In genomic region chr1:8443558-8444194, GRCh38 we compare ENCODE assay signal across 16 cellular contexts.
DNase-seq lines count a peak whose midpoint lies in the region; ATAC-seq, FAIRE-seq and TF ChIP-seq lines count a peak whose summit lies in the region.
"Had no signal": no experiment of that assay in that cellular context is flagged by ENCODE, and none has a peak within 500 bp of the region (broad histone marks: within the 10 kb centered on the region; RNA-seq: fewer than 3 reads in every experiment).

No MANE protein-coding gene starts in this region.

- H3K79me1 ChIP-seq in H1 (ENCODE audit: low read depth, low read length) = no peaks in the 10 kb centered on the region

- H3K9ac ChIP-seq in H1 (replicated peaks in 1 of 4; ENCODE audit: extremely low read depth in 1 of 4, low read depth in 3 of 4, low read length in 3 of 4) = no peak overlapping the region

- H3K9me3 Mint-ChIP-seq in naive B cell = peaks cover 0 to 7% (median 2%) of the 10 kb centered on the region in 7 donors
- H3K9me3 Mint-ChIP-seq in activated CD4-positive, alpha-beta memory T cell treated with anti-CD3 and anti-CD28 coated beads for 36 hours = no peaks in the 10 kb centered on the region

- H2AK5ac ChIP-seq in H1 (ENCODE audit: low read depth, low read length) = 0 out of 2 replicates have a peak overlapping the region, but pooled peaks have one; percentile 9

- H3K23me2 ChIP-seq in H1 (ENCODE audit: low read depth, low read length) = no peaks in the 10 kb centered on the region

- H2BK5ac ChIP-seq in H1 (ENCODE audit: low read depth, low read length) = peak overlapping the region; percentile 88; the same call in 1 of the 2 replicates

- no peak overlapping the region for H3K4me3 ChIP-seq in NB4 (ENCODE audit: low read depth, low read length)
- H3K4me3 ChIP-seq in H1 (ENCODE audit: extremely low read depth in 1 of 4, insufficient read depth in 2 of 4, low read depth in 3 of 4, low read length in 4 of 4) = no peak overlapping the region
- H3K4me3 ChIP-seq: colonic mucosa, SK-N-MC, stomach had no signal

- H4K8ac ChIP-seq in H1 (ENCODE audit: extremely low read depth, insufficient read depth, low read length) = no peak overlapping the region

- TF ChIP-seq CTCF in GM12873 (IDR thresholded peaks at IDR 0.05; ENCODE audit: insufficient read depth, low read depth, low read length, missing control alignments) (peak; percentile 7), NB4 (IDR thresholded peaks at IDR 0.05; ENCODE audit: low read depth, low read length) (peak; percentile 25), H1 (IDR thresholded peaks at IDR 0.05; ENCODE audit: control extremely low read depth in 1 of 3, insufficient read depth in 1 of 3, low read depth in 1 of 3, low read length in 3 of 3) (peak; percentile 62 to 73 (median 70))

- no peak overlapping the region for H2BK120ac ChIP-seq in H1 (replicated peaks; ENCODE audit: low read depth, low read length)

- H3K4me1 Mint-ChIP-seq in naive B cell = peaks cover 34 to 45% (median 40%) of the 10 kb centered on the region in 3 donors
- H3K4me1 Mint-ChIP-seq in activated CD4-positive, alpha-beta memory T cell treated with anti-CD3 and anti-CD28 coated beads for 36 hours (ENCODE audit: low read depth) = peaks cover 15% of the 10 kb centered on the region

- H2BK20ac ChIP-seq in H1 (ENCODE audit: low read length) = peak overlapping the region; percentile 6; the same call in 1 of the 2 replicates

- H3K4me3 Mint-ChIP-seq in naive B cell = no peak overlapping the region
- no peak overlapping the region for H3K4me3 Mint-ChIP-seq in activated CD4-positive, alpha-beta memory T cell treated with anti-CD3 and anti-CD28 coated beads for 36 hours
- H3K4me3 Mint-ChIP-seq: activated naive CD4-positive, alpha-beta T cell treated with anti-CD3 and anti-CD28 coated beads for 36 hours; memory B cell had no signal

- H3K36me3 Mint-ChIP-seq in naive B cell = peaks cover 18 to 23% of the 10 kb centered on the region in 2 donors
- peaks cover 4% of the 10 kb centered on the region for H3K36me3 Mint-ChIP-seq in activated CD4-positive, alpha-beta memory T cell treated with anti-CD3 and anti-CD28 coated beads for 36 hours

- TF ChIP-seq POLR2A in NB4 (IDR thresholded peaks at IDR 0.05; ENCODE audit: extremely low read depth, insufficient read length) (no peak), H1 (IDR thresholded peaks at IDR 0.05; ENCODE audit: control extremely low read depth in 1 of 2, low read depth in 2 of 2, low read length in 2 of 2) (no peak)

- POLR2A ChIA-PET in H1 (lab: Charles Lee; ENCODE audit: partially characterized antibody) = interaction anchor here (1.0 to 1.5 kb wide), 3 partner anchors 12 to 73 kb away, joined by 3 to 5 read pairs (median 5); no protein-coding TSS in a partner anchor
- POLR2A ChIA-PET in activated CD4-positive, alpha-beta memory T cell treated with anti-CD3 and anti-CD28 coated beads for 36 hours (lab: Charles Lee) = no interaction called here

- no peak overlapping the region for H2AFZ ChIP-seq in H1 (ENCODE audit: low read length)

- ATAC-seq in naive B cell (ENCODE audit: low read depth in 2 of 2) (no peak), GM19395 (IDR thresholded peaks at IDR 0.05; ENCODE audit: unreplicated experiment) (no peak)

- TF ChIP-seq EP300 in H1 (IDR thresholded peaks at IDR 0.05; ENCODE audit: borderline replicate concordance in 1 of 2, low read depth in 2 of 2, low read length in 2 of 2) = no peak

- H3K18ac ChIP-seq in H1 (ENCODE audit: extremely low read depth, low read length) = peak overlapping the region; percentile 7; the same call in 1 of the 2 replicates

- no peak overlapping the region for H3K56ac ChIP-seq in H1 (replicated peaks; ENCODE audit: insufficient read length, low read depth, low read length)

- H4K20me1 ChIP-seq in H1 (replicated peaks in 1 of 2; ENCODE audit: control insufficient read depth in 1 of 2, insufficient read depth in 2 of 2, low read length in 2 of 2) = no peaks in the 10 kb centered on the region

- peak overlapping the region in 4 of 6 donors; percentile 7 to 60 (median 52) for H3K27ac Mint-ChIP-seq in naive B cell
- H3K27ac Mint-ChIP-seq in activated CD4-positive, alpha-beta memory T cell treated with anti-CD3 and anti-CD28 coated beads for 36 hours = no peak overlapping the region
- H3K27ac Mint-ChIP-seq: activated naive CD4-positive, alpha-beta T cell treated with anti-CD3 and anti-CD28 coated beads for 36 hours; memory B cell had no signal

- peak overlapping the region; percentile 6 for H4K5ac ChIP-seq in H1 (ENCODE audit: insufficient read length, low read depth, low read length)

- H3K14ac ChIP-seq in H1 (ENCODE audit: insufficient read length) = no peak overlapping the region

- CTCF ChIA-PET in H1 (lab: Charles Lee; ENCODE audit: partially characterized antibody) = interaction anchor here (0.8 to 11.8 kb wide), 25 partner anchors 9 to 468 kb away, joined by 3 to 88 read pairs (median 4); no protein-coding TSS in a partner anchor
- CTCF ChIA-PET in activated CD4-positive, alpha-beta memory T cell treated with anti-CD3 and anti-CD28 coated beads for 36 hours (lab: Charles Lee) = interaction anchor here (1.2 to 1.5 kb wide), 2 partner anchors 12 to 282 kb away, joined by 3 to 4 read pairs; no protein-coding TSS in a partner anchor

- H3K9me3 ChIP-seq in H1 (ENCODE audit: insufficient read depth in 2 of 2, low read depth in 1 of 2, low read length in 1 of 2) = peaks cover 0 to 3% of the 10 kb centered on the region in 2 experiments; a peak in 1 of 4 replicates
- H3K9me3 ChIP-seq: colonic mucosa, stomach had no signal

- H2BK15ac ChIP-seq in H1 (ENCODE audit: low read length) = no peak overlapping the region

- WGBS in H1 (ENCODE audit: extremely low coverage in 1 of 2, insufficient coverage in 1 of 2, insufficient read length in 1 of 2, insufficient replicate concordance in 2 of 2, low coverage in 1 of 2, low lambda C conversion rate in 2 of 2, missing lambda C conversion rate in 1 of 2), 2 experiments = 24% methylated on average over 1 of the region's 1 CpG; no CpG with 5 or more reads in 1 of the 2 experiments

- no peak overlapping the region for H2BK12ac ChIP-seq in H1 (ENCODE audit: low read depth, low read length)

- H3K27me3 Mint-ChIP-seq in naive B cell = no peaks in the 10 kb centered on the region
- H3K27me3 Mint-ChIP-seq in activated CD4-positive, alpha-beta memory T cell treated with anti-CD3 and anti-CD28 coated beads for 36 hours = no peaks in the 10 kb centered on the region
- H3K27me3 Mint-ChIP-seq: memory B cell had no signal

- no peak for DNase-seq in NB4 (ENCODE audit: low read depth)
- peak; percentile 54 to 68 for DNase-seq in H1 (ENCODE audit: low read depth in 1 of 2, low spot score in 2 of 2)
- no peak for DNase-seq in naive B cell
- no peak for DNase-seq in activated CD4-positive, alpha-beta memory T cell treated with anti-CD3 and anti-CD28 coated beads for 36 hours
- no peak for DNase-seq in anterior cingulate cortex (lab: John Stamatoyannopoulos, UW)
- DNase-seq in hepatic stellate cell (ENCODE audit: low spot score) = no peak
- DNase-seq: activated naive CD4-positive, alpha-beta T cell treated with anti-CD3 and anti-CD28 coated beads for 36 hours; colonic mucosa; NCI-H1105 treated with DMSO at 0.1 percent for 48 hours; posterior cingulate gyrus; stimulated activated CD4-positive, alpha-beta T cell treated with anti-CD3 and anti-CD28 coated beads, Interleukin-4, amount 100 ng/mL, for 1 hour; stomach had no signal

- no peak overlapping the region for H3K23ac ChIP-seq in H1 (ENCODE audit: insufficient read length)

- H3K4me2 ChIP-seq in H1 (ENCODE audit: insufficient read depth in 1 of 2, low read depth in 2 of 2, low read length in 2 of 2) = no peak overlapping the region

- H3K4me1 ChIP-seq in H1 (replicated peaks in 1 of 4; ENCODE audit: control insufficient read depth in 3 of 4, insufficient read depth in 4 of 4, low read length in 3 of 4) = peaks cover 4 to 19% (median 12%) of the 10 kb centered on the region in 4 experiments

- intact Hi-C loops in activated CD4-positive, alpha-beta memory T cell treated with anti-CD3 and anti-CD28 coated beads for 36 hours (cut with micrococcal nuclease) = no loop called here

- H3K79me2 ChIP-seq in H1 (ENCODE audit: control insufficient read depth in 1 of 2, insufficient read depth in 2 of 2, low read length in 2 of 2) = peaks cover 0 to 16% of the 10 kb centered on the region in 2 experiments; a peak in 1 of 4 replicates

- TF ChIP-seq RAD21 in H1 (IDR thresholded peaks at IDR 0.05 in 1 of 2, conservative IDR thresholded peaks at IDR 0.05 in 1 of 2; ENCODE audit: low read depth in 2 of 2, low read length in 2 of 2) = peak; percentile 82 to 84

- H3K27ac ChIP-seq in H1 (ENCODE audit: low read depth, low read length) = peak overlapping the region; percentile 29; the same call in 1 of the 2 replicates
- H3K27ac ChIP-seq: colonic mucosa, SK-N-MC, stomach had no signal

- H3K27me3 ChIP-seq in H1 (replicated peaks in 1 of 4; ENCODE audit: control insufficient read depth in 3 of 4, extremely low read depth in 1 of 4, insufficient read depth in 3 of 4, low read length in 3 of 4) = no peaks in the 10 kb centered on the region
- H3K27me3 ChIP-seq: colonic mucosa, stomach had no signal

- H4K91ac ChIP-seq in H1 (replicated peaks; ENCODE audit: insufficient read length, low read length) = no peak overlapping the region

- 0 out of 8 replicates have a peak, but pooled peaks cover 0 to 2% (median 0%) of the 10 kb centered on the region in 4 experiments for H3K36me3 ChIP-seq in H1 (ENCODE audit: control insufficient read depth in 2 of 4, insufficient read depth in 4 of 4, low read length in 3 of 4)
- H3K36me3 ChIP-seq: colonic mucosa had no signal

- peak; percentile 24 for FAIRE-seq in H1 (lab: Jason Lieb, UNC)

- no peak overlapping the region for H3K4ac ChIP-seq in H1 (replicated peaks; ENCODE audit: insufficient read length, low read depth, low read length)

TF ChIP-seq in H1, 55 proteins besides CTCF, POLR2A, EP300 and RAD21:
- TF ChIP-seq CHD1 (IDR thresholded peaks at IDR 0.05; ENCODE audit: low read depth, low read length) (no peak), KDM1A (IDR thresholded peaks at IDR 0.05; ENCODE audit: borderline replicate concordance, low read length) (no peak), SP1 (IDR thresholded peaks at IDR 0.05; ENCODE audit: low read depth, low read length) (0 out of 2 replicates have a peak, but pooled peaks have one; percentile 26)
TF ChIP-seq in H1: peak in this region for 1.

Comparison
In these comparisons a context has a peak if more than half of its experiments do, and no peak if none do; other contexts are left out.
1. CTCF ChIP-seq: peak in every context shown above with its lines; median percentile 70 in H1; 25 in NB4; 7 in GM12873.
2. DNase-seq: peak in H1 (2 of 2); none in NB4 (single experiment), naive B cell (single experiment), activated CD4-positive, alpha-beta memory T cell treated with anti-CD3 and anti-CD28 coated beads for 36 hours (single experiment), anterior cingulate cortex (0 of 58) and hepatic stellate cell (single experiment).